ENCODE assay signal across 16 cellular contexts in the genomic region with DNA sequence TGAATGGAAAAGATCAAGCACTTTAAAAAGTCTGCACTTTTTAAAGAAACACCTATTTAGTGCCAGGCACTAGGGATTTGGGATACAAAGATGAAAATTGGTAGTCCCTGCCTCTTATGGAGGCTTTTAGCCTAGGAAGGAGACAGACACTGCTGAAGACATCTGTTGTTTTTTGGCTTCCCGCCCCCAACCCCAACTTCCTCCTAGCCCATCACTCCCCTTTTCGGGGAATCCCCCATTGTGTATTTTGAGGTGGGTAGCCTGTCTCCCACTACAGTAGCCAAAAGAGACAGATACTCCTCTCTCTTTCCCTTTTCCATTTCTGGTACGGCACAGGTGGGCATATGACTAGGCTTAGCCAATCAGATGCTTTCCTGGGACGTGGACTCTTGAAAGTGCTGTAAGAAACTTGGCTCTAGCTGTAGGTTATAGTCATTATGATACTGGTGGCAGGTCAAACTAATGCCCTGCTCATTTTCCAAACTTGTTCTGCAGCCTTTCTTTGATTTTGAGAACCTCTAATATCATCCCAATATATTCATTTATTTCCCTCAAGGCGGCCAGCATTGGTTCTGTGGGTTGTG.
DNase-seq lines count a peak whose midpoint lies in the region; ATAC-seq, FAIRE-seq and TF ChIP-seq lines count a peak whose summit lies in the region.
"Had no signal": no experiment of that assay in that cellular context is flagged by ENCODE, and none has a peak within 500 bp of the region (broad histone marks: within the 10 kb centered on the region; RNA-seq: fewer than 3 reads in every experiment).

No MANE protein-coding gene starts in this region.

- H3K27ac ChIP-seq in BLaER1 (no peak overlapping the region), upper lobe of right lung (no peak overlapping the region)
- H3K27ac ChIP-seq: neural progenitor cell had no signal

- TF ChIP-seq CTCF in upper lobe of right lung (IDR thresholded peaks at IDR 0.05) = no peak

- no peak overlapping the region for H3K9ac ChIP-seq in BLaER1
- H3K9ac ChIP-seq: neural progenitor cell had no signal

- no peaks in the 10 kb centered on the region for H4K20me1 ChIP-seq in BLaER1

- peak overlapping the region; percentile 34 for H3K4me2 ChIP-seq in BLaER1
- H3K4me2 ChIP-seq: neural progenitor cell had no signal

- H3K27me3 ChIP-seq in BLaER1 (no peaks in the 10 kb centered on the region), upper lobe of right lung (no peaks in the 10 kb centered on the region)
- H3K27me3 ChIP-seq: neural progenitor cell had no signal

- H3K9me3 ChIP-seq in BLaER1 = no peaks in the 10 kb centered on the region
- no peaks in the 10 kb centered on the region for H3K9me3 ChIP-seq in upper lobe of right lung

- peak; percentile 56 for ATAC-seq in HG02938 (IDR thresholded peaks at IDR 0.05; ENCODE audit: unreplicated experiment)
- no peak for ATAC-seq in upper lobe of right lung
- no peak for ATAC-seq in left colon
- ATAC-seq: activated CD4-positive, alpha-beta T cell treated with anti-CD3 and anti-CD28 coated beads for 36 hours had no signal

- H3K36me3 ChIP-seq in BLaER1 (no peaks in the 10 kb centered on the region), upper lobe of right lung (no peaks in the 10 kb centered on the region)
- H3K36me3 ChIP-seq: neural progenitor cell had no signal

- no peak overlapping the region for H3K4me3 ChIP-seq in BLaER1
- no peak overlapping the region for H3K4me3 ChIP-seq in upper lobe of right lung
- H3K4me3 ChIP-seq: neural progenitor cell had no signal

- intact Hi-C loops in upper lobe of right lung (cut with DNase I) = no loop called here
- intact Hi-C loops in left colon (cut with DNase I, micrococcal nuclease) = no loop called here

- H3K4me1 ChIP-seq in BLaER1 = peaks cover 14% of the 10 kb centered on the region
- no peaks in the 10 kb centered on the region for H3K4me1 ChIP-seq in upper lobe of right lung
- H3K4me1 ChIP-seq: neural progenitor cell had no signal

- FAIRE-seq in GM19239 (lab: Jason Lieb, UNC) = peak; percentile 66

- no peak for DNase-seq in GM19239 (ENCODE audit: insufficient read length, low spot score)
- peak; percentile 29 to 47 for DNase-seq in Kasumi-1 (lab: John Stamatoyannopoulos, UW)
- no peak for DNase-seq in upper lobe of right lung
- no peak for DNase-seq in left colon
- DNase-seq in activated CD8-positive, alpha-beta memory T cell treated with anti-CD3 and anti-CD28 coated beads, Interleukin-2, amount 50 U/mL, for 48 hours = no peak
- DNase-seq in cerebellum (ENCODE audit: low spot score) = no peak
- DNase-seq: activated CD4-positive, alpha-beta T cell treated with anti-CD3 and anti-CD28 coated beads for 36 hours; activated naive CD4-positive, alpha-beta T cell treated with anti-CD3 and anti-CD28 coated beads, Interleukin-2, amount 50 U/mL, for 16 hours; cortex of kidney; DND-41; NCI-H1105; NCI-H526 treated with DMSO at 0.1 percent for 48 hours; SHP77 treated with DMSO at 0.1 percent for 48 hours had no signal

Comparison
In these comparisons a context has a peak if more than half of its experiments do, and no peak if none do; other contexts are left out.
1. DNase-seq: peak in Kasumi-1 (2 of 2); none in GM19239 (single experiment), upper lobe of right lung (single experiment), left colon (0 of 2), activated CD8-positive, alpha-beta memory T cell treated with anti-CD3 and anti-CD28 coated beads, Interleukin-2, amount 50 U/mL, for 48 hours (single experiment) and cerebellum (single experiment).